8 cellular contexts compared by ENCODE assay signal in the genomic region with DNA sequence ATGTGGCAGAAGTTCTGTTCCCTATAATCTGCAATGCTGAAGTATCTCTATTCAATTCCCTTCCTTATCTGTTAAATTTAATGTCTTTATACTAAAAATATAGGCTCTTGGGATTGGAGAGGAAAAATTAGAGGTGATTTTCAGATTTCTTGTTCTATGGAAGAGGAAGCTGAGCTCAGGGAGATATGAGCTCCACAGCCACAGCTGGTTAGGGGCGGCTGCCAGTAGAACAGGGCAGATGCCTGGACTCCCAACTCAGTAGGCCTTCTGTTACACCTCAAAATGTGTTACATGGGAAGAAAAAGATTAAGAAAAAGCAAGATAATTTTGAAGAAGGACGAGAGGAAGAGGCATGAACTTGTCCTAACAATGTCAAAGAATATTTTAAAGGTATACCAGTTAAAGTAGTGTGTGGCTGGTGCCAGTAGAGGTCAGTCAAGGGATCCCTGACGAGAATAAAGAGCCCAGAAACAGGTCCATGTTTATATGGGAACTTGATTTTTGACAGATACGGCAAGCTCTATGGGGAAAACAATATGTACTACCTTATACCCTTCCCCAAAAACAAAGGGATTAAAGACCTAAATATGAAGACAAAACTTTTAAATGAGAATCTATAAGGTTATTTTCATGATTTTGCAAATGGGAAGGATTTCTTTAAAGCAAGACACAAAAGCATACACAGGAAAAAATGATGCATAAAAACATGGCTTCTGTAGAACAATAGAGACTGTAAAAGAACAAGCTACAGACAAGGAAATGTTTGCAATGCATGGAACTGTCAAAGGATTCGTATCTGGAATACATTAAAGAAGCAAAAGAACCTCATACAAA. TPM values are rescaled to one million over a fixed set of nuclear protein-coding genes. Genes with fewer than 3 reads are reported as not detected.
DNase-seq lines count a peak whose midpoint lies in the region; ATAC-seq, FAIRE-seq and TF ChIP-seq lines count a peak whose summit lies in the region.

No MANE protein-coding gene starts in this region.

- H2AK5ac ChIP-seq in H1 (ENCODE audit: low read depth, low read length): no peak overlapping the region

- no peak overlapping the region for H2BK20ac ChIP-seq in H1 (ENCODE audit: low read length)

- no peaks in the 10 kb centered on the region for H3F3A ChIP-seq in neural cell (ENCODE audit: insufficient read depth, low read length, poor library complexity, severe bottlenecking)

- no peak overlapping the region for H3K14ac ChIP-seq in H1 (ENCODE audit: insufficient read length)

- H3K27ac ChIP-seq in H1 (ENCODE audit: low read depth, low read length) (no peak overlapping the region), neural cell (ENCODE audit: low read length) (no peak overlapping the region)
- no peak overlapping the region for H3K27ac ChIP-seq in effector memory CD4-positive, alpha-beta T cell (ENCODE audit: insufficient read depth, low read length, poor library complexity, severe bottlenecking)

- H3K27me3 ChIP-seq in H1 (replicated peaks in 1 of 4; ENCODE audit: control insufficient read depth in 3 of 4, extremely low read depth in 1 of 4, insufficient read depth in 3 of 4, low read length in 3 of 4) (no peaks in the 10 kb centered on the region), neural cell (ENCODE audit: insufficient read depth, low read depth, low read length) (no peaks in the 10 kb centered on the region)
- H3K27me3 ChIP-seq in effector memory CD4-positive, alpha-beta T cell (replicated peaks; ENCODE audit: control insufficient read depth, insufficient read depth, low read length, poor library complexity, severe bottlenecking): no peaks in the 10 kb centered on the region

- H3K4me2 ChIP-seq in H1 (ENCODE audit: insufficient read depth in 1 of 2, low read depth in 2 of 2, low read length in 2 of 2): no peak overlapping the region
- no peak overlapping the region for H3K4me2 ChIP-seq in neural cell (ENCODE audit: low read length)

- ATAC-seq in GM21367 (IDR thresholded peaks at IDR 0.05; ENCODE audit: unreplicated experiment): no peak

- H3K36me3 ChIP-seq in H1 (ENCODE audit: control insufficient read depth in 2 of 4, insufficient read depth in 4 of 4, low read length in 3 of 4): peaks cover 0 to 15% (median 10%) of the 10 kb centered on the region in 4 experiments; a peak in 3 of 8 replicates
- H3K36me3 ChIP-seq in neural cell (ENCODE audit: insufficient read depth, low read length): no peaks in the 10 kb centered on the region
- peaks cover 13% of the 10 kb centered on the region for H3K36me3 ChIP-seq in effector memory CD4-positive, alpha-beta T cell (ENCODE audit: control insufficient read depth, insufficient read depth, low read length)

- 71% methylated on average over 5 of the region's 5 CpGs; no CpG with 5 or more reads in 1 of the 2 experiments for WGBS in H1 (ENCODE audit: extremely low coverage in 1 of 2, insufficient coverage in 1 of 2, insufficient read length in 1 of 2, insufficient replicate concordance in 2 of 2, low coverage in 1 of 2, low lambda C conversion rate in 2 of 2, missing lambda C conversion rate in 1 of 2), 2 experiments

- no peaks in the 10 kb centered on the region for H3K9me2 ChIP-seq in neural cell (ENCODE audit: insufficient read depth, low read length)

- no peak overlapping the region for H2BK15ac ChIP-seq in H1 (ENCODE audit: low read length)

- no peaks in the 10 kb centered on the region; the same call in 1 of the 2 replicates for H3K27me3 Mint-ChIP-seq in HFFc6 (ENCODE audit: insufficient read depth)

- H3K27ac Mint-ChIP-seq in HFFc6: no peak overlapping the region

- no peak overlapping the region for H2BK12ac ChIP-seq in H1 (ENCODE audit: low read depth, low read length)

- no peaks in the 10 kb centered on the region for H3K79me1 ChIP-seq in H1 (ENCODE audit: low read depth, low read length)

- CTCF ChIA-PET in H1 (lab: Charles Lee; ENCODE audit: partially characterized antibody): interaction anchor here (0.6 to 8.0 kb wide), 24 partner anchors 8 to 264 kb away, joined by 3 to 69 read pairs (median 4); partner anchors contain the start of gene DNAJC21

- H3K18ac ChIP-seq in H1 (ENCODE audit: extremely low read depth, low read length): no peak overlapping the region

- TF ChIP-seq CTCF in HFFc6 (IDR thresholded peaks at IDR 0.05) (peak; percentile 74), H1 (IDR thresholded peaks at IDR 0.05; ENCODE audit: control extremely low read depth in 1 of 3, insufficient read depth in 1 of 3, low read depth in 1 of 3, low read length in 3 of 3) (peak in 2 of 3 experiments; percentile 51 to 70; a peak in 3 of 4 replicates), neural cell (IDR thresholded peaks at IDR 0.05; ENCODE audit: poor library complexity, severe bottlenecking) (peak; percentile 81)

- no peaks in the 10 kb centered on the region for H3K23me2 ChIP-seq in H1 (ENCODE audit: low read depth, low read length)

- no peak overlapping the region for H4K5ac ChIP-seq in H1 (ENCODE audit: insufficient read length, low read depth, low read length)

- H3K9me3 Mint-ChIP-seq in HFFc6: no peaks in the 10 kb centered on the region

- H3K9me3 ChIP-seq in H1 (ENCODE audit: insufficient read depth in 2 of 2, low read depth in 1 of 2, low read length in 1 of 2) (no peaks in the 10 kb centered on the region), neural cell (ENCODE audit: low read length) (no peaks in the 10 kb centered on the region)
- H3K9me3 ChIP-seq in effector memory CD4-positive, alpha-beta T cell (ENCODE audit: control insufficient read depth, low read length): no peaks in the 10 kb centered on the region

- TF ChIP-seq RAD21 in H1 (IDR thresholded peaks at IDR 0.05 in 1 of 2, conservative IDR thresholded peaks at IDR 0.05 in 1 of 2; ENCODE audit: low read depth in 2 of 2, low read length in 2 of 2) (peak; percentile 63 to 64), neural cell (conservative IDR thresholded peaks at IDR 0.05) (peak; percentile 83)

- H4K20me1 ChIP-seq in H1 (replicated peaks in 1 of 2; ENCODE audit: control insufficient read depth in 1 of 2, insufficient read depth in 2 of 2, low read length in 2 of 2) (no peaks in the 10 kb centered on the region), neural cell (ENCODE audit: insufficient read depth) (no peaks in the 10 kb centered on the region)

- H4K91ac ChIP-seq in H1 (replicated peaks; ENCODE audit: insufficient read length, low read length): no peak overlapping the region

- no peak overlapping the region for H3K23ac ChIP-seq in H1 (ENCODE audit: insufficient read length)

- H3K56ac ChIP-seq in H1 (replicated peaks; ENCODE audit: insufficient read length, low read depth, low read length): no peak overlapping the region

- no peak for TF ChIP-seq POLR2A in H1 (IDR thresholded peaks at IDR 0.05; ENCODE audit: control extremely low read depth in 1 of 2, low read depth in 2 of 2, low read length in 2 of 2)

- peak; percentile 52 for FAIRE-seq in H1 (lab: Jason Lieb, UNC)

- TF ChIP-seq EP300 in H1 (IDR thresholded peaks at IDR 0.05; ENCODE audit: borderline replicate concordance in 1 of 2, low read depth in 2 of 2, low read length in 2 of 2) (no peak), neural cell (conservative IDR thresholded peaks at IDR 0.05; ENCODE audit: poor library complexity, severe bottlenecking) (no peak)

- no peak overlapping the region for H3K4me3 ChIP-seq in H1 (ENCODE audit: extremely low read depth in 1 of 4, insufficient read depth in 2 of 4, low read depth in 3 of 4, low read length in 4 of 4)
- H3K4me3 ChIP-seq in neural cell (ENCODE audit: low read length): no peak overlapping the region
- H3K4me3 ChIP-seq in effector memory CD4-positive, alpha-beta T cell (ENCODE audit: insufficient read depth, low read depth, low read length, poor library complexity, severe bottlenecking): no peak overlapping the region

- H3K9ac ChIP-seq in H1 (replicated peaks in 1 of 4; ENCODE audit: extremely low read depth in 1 of 4, low read depth in 3 of 4, low read length in 3 of 4) (no peak overlapping the region), neural cell (ENCODE audit: low read length) (no peak overlapping the region)

- H2AFZ ChIP-seq in H1 (ENCODE audit: low read length) (no peak overlapping the region), neural cell (ENCODE audit: low read depth, low read length) (no peak overlapping the region)

- no peak overlapping the region for H3K4me3 Mint-ChIP-seq in HFFc6

- no peak overlapping the region for H2BK120ac ChIP-seq in H1 (replicated peaks; ENCODE audit: low read depth, low read length)

- H2BK5ac ChIP-seq in H1 (ENCODE audit: low read depth, low read length): no peak overlapping the region

- peaks cover 14% of the 10 kb centered on the region for H3K4me1 Mint-ChIP-seq in HFFc6 (ENCODE audit: low read depth)

- DNase-seq in SHP77 (lab: John Stamatoyannopoulos, UW) (peak; percentile 48 to 52), SHP77 treated with DMSO at 0.1 percent for 48 hours (lab: John Stamatoyannopoulos, UW) (no peak), HFFc6 (peak; percentile 40), NOMO-1 treated with dmso at 0.1 percent for 144 hours (lab: John Stamatoyannopoulos, UW; ENCODE audit: unreplicated experiment) (peak; percentile 3), H1 (ENCODE audit: low read depth in 1 of 2, low spot score in 2 of 2) (no peak)
- DNase-seq in effector memory CD4-positive, alpha-beta T cell: no peak

- no peaks in the 10 kb centered on the region for H3K4me1 ChIP-seq in H1 (replicated peaks in 1 of 4; ENCODE audit: control insufficient read depth in 3 of 4, insufficient read depth in 4 of 4, low read length in 3 of 4)
- H3K4me1 ChIP-seq in effector memory CD4-positive, alpha-beta T cell (ENCODE audit: control insufficient read depth, insufficient read depth, low read length, poor library complexity, severe bottlenecking): no peaks in the 10 kb centered on the region

- no peaks in the 10 kb centered on the region for H3K79me2 ChIP-seq in H1 (ENCODE audit: control insufficient read depth in 1 of 2, insufficient read depth in 2 of 2, low read length in 2 of 2)
- no peaks in the 10 kb centered on the region for H3K79me2 ChIP-seq in neural cell (replicated peaks; ENCODE audit: insufficient read depth, low read length)

- H3K36me3 Mint-ChIP-seq in HFFc6 (ENCODE audit: low read depth): peaks cover 6% of the 10 kb centered on the region

- H4K8ac ChIP-seq in H1 (ENCODE audit: extremely low read depth, insufficient read depth, low read length): no peak overlapping the region; the same call in 1 of the 2 replicates

- H3K4ac ChIP-seq in H1 (replicated peaks; ENCODE audit: insufficient read length, low read depth, low read length): no peak overlapping the region

- POLR2A ChIA-PET in H1 (lab: Charles Lee; ENCODE audit: partially characterized antibody): interaction anchor here (0.6 kb wide), 1 partner anchor 19 kb away, joined by 3 read pairs; no protein-coding TSS in a partner anchor

RNA-seq across cellular contexts. Expression of gene DNAJC21, which starts 28.7 kb away (rescaled TPM):
- 10 to 100 TPM; 38.2 to 46.8 (median 45.9) TPM for total RNA-seq in HFFc6 (2021; fragmentation: NEBNext Ultra II Directional; extraction: Animal tissue kit (Norgen Biotek cat#: 25700))
- 47.5 and 51.2 TPM in 2 replicates for total RNA-seq in H1 (2021; fragmentation: NEBNext Ultra II Directional; extraction: Animal tissue kit (Norgen Biotek cat#: 25700))
- polyA plus RNA-seq in H1 (2011; rRNA removed) (3.2 and 5.1 TPM in 2 replicates), neural cell (14.9 and 17.0 TPM in 2 replicates)
- polyA plus RNA-seq in H1 (2011; cell fraction: cytosol; rRNA removed): 17.8 TPM
- polyA plus RNA-seq in H1 (2011; cell fraction: nucleus; rRNA removed): 6.8 TPM
- 31.1 to 53.7 TPM (median 34.8 TPM) in 4 replicates for polyA plus RNA-seq in H1 (2012, experiment 1 of 2)
- polyA plus RNA-seq in H1 (2012, experiment 2 of 2): 3.1 TPM
- polyA plus RNA-seq in H1 (2013, experiment 1 of 2): 46.1 TPM
- 45.8 TPM for polyA plus RNA-seq in H1 (2013, experiment 2 of 2)
- polyA minus RNA-seq in H1 (2011; rRNA and poly(A)+ RNA removed): 7.9 and 9.5 TPM in 2 replicates
- polyA minus RNA-seq in H1 (2011; cell fraction: cytosol; rRNA and poly(A)+ RNA removed): 9.0 TPM
- polyA minus RNA-seq in H1 (2011; cell fraction: nucleus; rRNA and poly(A)+ RNA removed): 36.9 TPM
- 27.3 and 37.0 TPM in 2 replicates for polyA minus RNA-seq in neural cell

RNA-seq across cellular contexts. Expression of gene BRIX1, which starts 42.6 kb away (rescaled TPM):
- total RNA-seq in HFFc6 (2021; fragmentation: NEBNext Ultra II Directional; extraction: Animal tissue kit (Norgen Biotek cat#: 25700)): 10 to 100 TPM; 49.3 to 60.4 (median 55.0) TPM
- 64.5 and 71.7 TPM in 2 replicates for total RNA-seq in H1 (2021; fragmentation: NEBNext Ultra II Directional; extraction: Animal tissue kit (Norgen Biotek cat#: 25700))
- polyA plus RNA-seq in H1 (2011; rRNA removed) (13.2 and 26.9 TPM in 2 replicates), neural cell (24.9 and 29.2 TPM in 2 replicates)
- polyA plus RNA-seq in H1 (2011; cell fraction: cytosol; rRNA removed): 38.0 TPM
- polyA plus RNA-seq in H1 (2011; cell fraction: nucleus; rRNA removed): 5.2 TPM
- 25.9 to 45.1 TPM (median 28.7 TPM) in 4 replicates for polyA plus RNA-seq in H1 (2012, experiment 1 of 2)
- polyA plus RNA-seq in H1 (2012, experiment 2 of 2): 8.3 TPM
- polyA plus RNA-seq in H1 (2013, experiment 1 of 2): 63.8 TPM
- polyA plus RNA-seq in H1 (2013, experiment 2 of 2): 61.2 TPM
- 16.0 and 17.9 TPM in 2 replicates for polyA minus RNA-seq in H1 (2011; rRNA and poly(A)+ RNA removed)
- 36.3 TPM for polyA minus RNA-seq in H1 (2011; cell fraction: cytosol; rRNA and poly(A)+ RNA removed)
- 33.0 TPM for polyA minus RNA-seq in H1 (2011; cell fraction: nucleus; rRNA and poly(A)+ RNA removed)
- polyA minus RNA-seq in neural cell: 36.5 and 37.5 TPM in 2 replicates

RNA-seq across cellular contexts. Expression of gene RAD1, which starts 42.8 kb away (rescaled TPM):
- total RNA-seq in HFFc6 (2021; fragmentation: NEBNext Ultra II Directional; extraction: Animal tissue kit (Norgen Biotek cat#: 25700)): 10 to 100 TPM; 32.7 to 39.3 (median 35.0) TPM
- 37.3 and 40.5 TPM in 2 replicates for total RNA-seq in H1 (2021; fragmentation: NEBNext Ultra II Directional; extraction: Animal tissue kit (Norgen Biotek cat#: 25700))
- polyA plus RNA-seq in H1 (2011; rRNA removed): 12.0 and 15.1 TPM in 2 replicates
- 19.1 TPM for polyA plus RNA-seq in H1 (2011; cell fraction: cytosol; rRNA removed)
- 22.2 TPM for polyA plus RNA-seq in H1 (2011; cell fraction: nucleus; rRNA removed)
- 27.8 to 31.3 TPM (median 29.3 TPM) in 4 replicates for polyA plus RNA-seq in H1 (2012, experiment 1 of 2)
- 9.4 TPM for polyA plus RNA-seq in H1 (2012, experiment 2 of 2)
- polyA plus RNA-seq in H1 (2013, experiment 1 of 2): 33.2 TPM
- 35.7 TPM for polyA plus RNA-seq in H1 (2013, experiment 2 of 2)
- 35.1 and 40.4 TPM in 2 replicates for polyA minus RNA-seq in H1 (2011; rRNA and poly(A)+ RNA removed)
- 30.4 TPM for polyA minus RNA-seq in H1 (2011; cell fraction: cytosol; rRNA and poly(A)+ RNA removed)
- 63.6 TPM for polyA minus RNA-seq in H1 (2011; cell fraction: nucleus; rRNA and poly(A)+ RNA removed)
- polyA plus RNA-seq in neural cell: 27.0 and 37.2 TPM in 2 replicates
- polyA minus RNA-seq in neural cell: 42.3 and 43.3 TPM in 2 replicates

Comparison
In these comparisons a context has a peak if more than half of its experiments do, and no peak if none do; other contexts are left out.
1. DNase-seq: peak in SHP77 (2 of 2), HFFc6 (single experiment) and NOMO-1 treated with dmso at 0.1 percent for 144 hours (single experiment); none in SHP77 treated with DMSO at 0.1 percent for 48 hours (single experiment), H1 (0 of 2) and effector memory CD4-positive, alpha-beta T cell (0 of 3).
2. Peak in every context shown above with its lines, with median percentiles within 50 percentile points of each other: CTCF ChIP-seq.